Comparison of ENCODE assay signal across 27 cellular contexts in genomic region chr14:96138241-96138640, GRCh38.
"Had no signal": no experiment of that assay in that cellular context is flagged by ENCODE, and none has a peak within 500 bp of the region (broad histone marks: within the 10 kb centered on the region; RNA-seq: fewer than 3 reads in every experiment).

No MANE protein-coding gene starts in this region.

- H3K4me1 ChIP-seq: Peyer's patch, SJCRH30 had no signal

- H3K27ac Mint-ChIP-seq: activated CD8-positive, alpha-beta memory T cell treated with anti-CD3 and anti-CD28 coated beads, Interleukin-2, amount 10 ng/mL, durations not matched to agents 7 days and 5 days; activated naive CD4-positive, alpha-beta T cell treated with anti-CD3 and anti-CD28 coated beads, Interleukin-2, amount 50 U/mL, for 24 hours; activated T-cell treated with anti-CD3 and anti-CD28 coated beads, Interleukin-2, amount 50 U/mL, for 24 hours; activated T-helper 1 cell treated with anti-CD3 and anti-CD28 coated beads, Interleukin-12 subunit alpha, Interleukin-12 subunit beta, Interleukin-2, Interleukin-4 antibody, amounts not matched to agents 30 ng/mL and 10 ng/mL and 1 ng/mL, durations not matched to agents 14 hours and 24 hours and 36 hours; T-helper 1 cell treated with Interleukin-12 subunit alpha and Interleukin-12 subunit beta and Interleukin-4 antibody, amounts not matched to agents 30 μg/mL and 1 μg/mL, for 36 hours; WTC11 had no signal

- H3K27me3 Mint-ChIP-seq: activated naive CD4-positive, alpha-beta T cell treated with anti-CD3 and anti-CD28 coated beads, Interleukin-2, amount 50 U/mL, for 24 hours had no signal

- H3K27ac ChIP-seq: body of pancreas, Peyer's patch, RWPE1, SJCRH30 had no signal

- DNase-seq: activated CD4-positive, alpha-beta T cell treated with anti-CD3 and anti-CD28 coated beads for 48 hours; activated CD4-positive, alpha-beta T cell treated with anti-CD3 and anti-CD28 coated beads, Interleukin-2, amount 50 U/mL, for 4 hours; activated CD4-positive, CD25-positive, alpha-beta regulatory T cell treated with anti-CD3 and anti-CD28 coated beads, Interleukin-2, amount 50 U/mL, for 72 hours; activated CD8-positive, alpha-beta memory T cell treated with anti-CD3 and anti-CD28 coated beads, Interleukin-2, amount 10 ng/mL, durations not matched to agents 7 days and 5 days; activated effector memory CD4-positive, alpha-beta T cell treated with Interleukin-2 at 50 U/mL for 16 hours; activated naive CD4-positive, alpha-beta T cell; activated T-cell treated with anti-CD3 and anti-CD28 coated beads, Interleukin-2, amount 50 U/mL, for 24 hours; aorta; body of pancreas; MM.1S; NCI-H1105; NCI-H1436; NCI-H1694 treated with DMSO at 0.1 percent for 48 hours; NCI-H2081; NCI-H446; NCI-H524; Peyer's patch; Right ventricle myocardium superior; SJCRH30; SK-N-SH; SW 1271 had no signal

- ATAC-seq: activated CD8-positive, alpha-beta memory T cell treated with anti-CD3 and anti-CD28 coated beads, Interleukin-2, amount 10 ng/mL, durations not matched to agents 7 days and 5 days; body of pancreas; WTC11 had no signal

- H3K9me3 ChIP-seq: Peyer's patch, SJCRH30 had no signal

- H3K36me3 ChIP-seq: Peyer's patch, SJCRH30 had no signal

- H3K36me3 Mint-ChIP-seq: activated CD8-positive, alpha-beta memory T cell treated with anti-CD3 and anti-CD28 coated beads, Interleukin-2, amount 10 ng/mL, durations not matched to agents 7 days and 5 days; WTC11 had no signal

- H3K9me3 Mint-ChIP-seq: activated T-cell treated with anti-CD3 and anti-CD28 coated beads, Interleukin-2, amount 50 U/mL, for 24 hours; activated T-helper 1 cell treated with anti-CD3 and anti-CD28 coated beads, Interleukin-12 subunit alpha, Interleukin-12 subunit beta, Interleukin-2, Interleukin-4 antibody, amounts not matched to agents 30 ng/mL and 10 ng/mL and 1 ng/mL, durations not matched to agents 14 hours and 24 hours and 36 hours; T-helper 1 cell treated with Interleukin-12 subunit alpha and Interleukin-12 subunit beta and Interleukin-4 antibody, amounts not matched to agents 30 μg/mL and 1 μg/mL, for 36 hours had no signal

- H3K27me3 ChIP-seq: body of pancreas, Peyer's patch, SJCRH30 had no signal

- H3K4me3 Mint-ChIP-seq: activated CD8-positive, alpha-beta memory T cell treated with anti-CD3 and anti-CD28 coated beads, Interleukin-2, amount 10 ng/mL, durations not matched to agents 7 days and 5 days; activated naive CD4-positive, alpha-beta T cell treated with anti-CD3 and anti-CD28 coated beads, Interleukin-2, amount 50 U/mL, for 24 hours; activated T-cell treated with anti-CD3 and anti-CD28 coated beads, Interleukin-2, amount 50 U/mL, for 24 hours; activated T-helper 1 cell treated with anti-CD3 and anti-CD28 coated beads, Interleukin-12 subunit alpha, Interleukin-12 subunit beta, Interleukin-2, Interleukin-4 antibody, amounts not matched to agents 30 ng/mL and 10 ng/mL and 1 ng/mL, durations not matched to agents 14 hours and 24 hours and 36 hours; central memory CD8-positive, alpha-beta T cell; T-helper 1 cell treated with Interleukin-12 subunit alpha and Interleukin-12 subunit beta and Interleukin-4 antibody, amounts not matched to agents 30 μg/mL and 1 μg/mL, for 36 hours; WTC11 had no signal

- H3K4me1 Mint-ChIP-seq: activated CD8-positive, alpha-beta memory T cell treated with anti-CD3 and anti-CD28 coated beads, Interleukin-2, amount 10 ng/mL, durations not matched to agents 7 days and 5 days; activated naive CD4-positive, alpha-beta T cell treated with anti-CD3 and anti-CD28 coated beads, Interleukin-2, amount 50 U/mL, for 24 hours; central memory CD8-positive, alpha-beta T cell; WTC11 had no signal

- H3K9ac ChIP-seq: SK-N-SH had no signal

- H3K4me3 ChIP-seq: body of pancreas, Peyer's patch, SJCRH30 had no signal

- H3K4me2 ChIP-seq: SK-N-SH had no signal
